13 cellular contexts compared by ENCODE assay signal in genomic region chr12:116382456-116382902, GRCh38.
A peak's percentile ranks its signal among the peaks of the same experiment; 100 is the strongest.
DNase-seq lines count a peak whose midpoint lies in the region; ATAC-seq and TF ChIP-seq lines count a peak whose summit lies in the region.
"Had no signal": no experiment of that assay in that cellular context is flagged by ENCODE, and none has a peak within 500 bp of the region (broad histone marks: within the 10 kb centered on the region; RNA-seq: fewer than 3 reads in every experiment).

No MANE protein-coding gene starts in this region.

- peak overlapping the region; percentile 68 for H3K9ac ChIP-seq in IMR-90 (ENCODE audit: low read depth, low read length)

- H4K8ac ChIP-seq in IMR-90 (ENCODE audit: low read depth in 2 of 2, low read length in 2 of 2) = peak overlapping the region; percentile 96

- peaks cover 30% of the 10 kb centered on the region for H3K9me1 ChIP-seq in IMR-90 (ENCODE audit: insufficient read depth, low read length)

- H3K79me1 ChIP-seq in IMR-90 (ENCODE audit: low read depth in 1 of 2, low read length in 2 of 2) = peaks cover 7 to 31% of the 10 kb centered on the region in 2 experiments; a peak in 3 of 4 replicates

- H3K27me3 Mint-ChIP-seq in chondrocyte (ENCODE audit: low read depth) = no peaks in the 10 kb centered on the region
- peaks cover 29% of the 10 kb centered on the region for H3K27me3 Mint-ChIP-seq in type B pancreatic cell

- H3K27ac Mint-ChIP-seq in chondrocyte (ENCODE audit: unreplicated experiment) (peak overlapping the region; percentile 97), type B pancreatic cell (peak overlapping the region; percentile 40)
- H3K27ac Mint-ChIP-seq: activated CD4-positive, alpha-beta T cell treated with anti-CD3 and anti-CD28 coated beads, Interleukin-2, amount 10 ng/mL, durations not matched to agents 24 days and 14 days had no signal

- no peaks in the 10 kb centered on the region for H4K20me1 ChIP-seq in IMR-90 (ENCODE audit: insufficient read depth, low read length)

- peak overlapping the region; percentile 64 for H3K4me3 Mint-ChIP-seq in chondrocyte (ENCODE audit: unreplicated experiment)
- peak overlapping the region; percentile 54 for H3K4me3 Mint-ChIP-seq in type B pancreatic cell
- H3K4me3 Mint-ChIP-seq: activated CD4-positive, alpha-beta T cell treated with anti-CD3 and anti-CD28 coated beads, Interleukin-2, amount 10 ng/mL, durations not matched to agents 24 days and 14 days had no signal

- peak overlapping the region; percentile 98 for H2AK5ac ChIP-seq in IMR-90 (ENCODE audit: low read depth, low read length)

- DNase-seq in IMR-90 = peak; percentile 72
- no peak for DNase-seq in chondrocyte (ENCODE audit: low spot score)
- peak; percentile 19 to 71 for DNase-seq in lung microvascular endothelial cell (ENCODE audit: low read depth in 2 of 2)
- DNase-seq in type B pancreatic cell (ENCODE audit: extremely low spot score, unreplicated experiment) = no peak
- no peak for DNase-seq in body of pancreas
- DNase-seq: activated CD4-positive, alpha-beta T cell treated with anti-CD3 and anti-CD28 coated beads, Interleukin-2, amount 10 ng/mL, durations not matched to agents 24 days and 14 days; COR-L47; NCI-H1417 treated with DMSO at 0.1 percent for 48 hours; NCI-H774 had no signal

- peak overlapping the region; percentile 99 for H2BK5ac ChIP-seq in IMR-90 (ENCODE audit: low read depth, low read length, poor library complexity, severe bottlenecking)

- peak overlapping the region; percentile 64 for H3K4me2 ChIP-seq in IMR-90 (ENCODE audit: low read depth, low read length)

- H2AFZ ChIP-seq in IMR-90 (replicated peaks; ENCODE audit: low read length, poor library complexity) = peak overlapping the region; percentile 87

- CTCF ChIA-PET in IMR-90 (lab: Yijun Ruan, JAX) = interaction anchor here (0.6 kb wide), 2 partner anchors 14 to 247 kb away, joined by 3 to 4 read pairs; no protein-coding TSS in a partner anchor

- BruUV-seq in IMR-90 (replicated peaks; lab: Mats Ljungman, UMichigan) = no TSS peak

- H3K4me1 ChIP-seq in IMR-90 (ENCODE audit: control insufficient read depth, insufficient read depth, low read length) (peaks cover 24% of the 10 kb centered on the region), body of pancreas (peaks cover 4% of the 10 kb centered on the region)

- H3K23ac ChIP-seq in IMR-90 (ENCODE audit: low read depth, low read length) = peak overlapping the region; percentile 98

- TF ChIP-seq POLR2A in IMR-90 (IDR thresholded peaks at IDR 0.05; ENCODE audit: low read depth, low read length) (no peak; the same call in 1 of the 2 replicates), body of pancreas (IDR thresholded peaks at IDR 0.05) (no peak)

- H3K14ac ChIP-seq in IMR-90 (replicated peaks; ENCODE audit: low read depth, low read length) = peak overlapping the region; percentile 94

- dilution Hi-C loops in IMR-90 (cut with HindIII; ENCODE audit: low sequenced_read_pairs, unreplicated experiment) = no loop called here

- H3K9me3 Mint-ChIP-seq in chondrocyte (ENCODE audit: low read depth) (no peaks in the 10 kb centered on the region), type B pancreatic cell (no peaks in the 10 kb centered on the region)
- H3K9me3 Mint-ChIP-seq: activated CD4-positive, alpha-beta T cell treated with anti-CD3 and anti-CD28 coated beads, Interleukin-2, amount 10 ng/mL, durations not matched to agents 24 days and 14 days had no signal

- POLR2A ChIA-PET in IMR-90 (lab: Charles Lee; ENCODE audit: unreplicated experiment) = interaction anchor here (0.6 to 1.0 kb wide), 2 partner anchors 14 to 52 kb away, joined by 3 to 5 read pairs; no protein-coding TSS in a partner anchor

- H3K4me1 Mint-ChIP-seq in chondrocyte (ENCODE audit: low read depth) (peaks cover 58% of the 10 kb centered on the region), type B pancreatic cell (ENCODE audit: unreplicated experiment) (peaks cover 27% of the 10 kb centered on the region)

- no peaks in the 10 kb centered on the region for H3K27me3 ChIP-seq in IMR-90 (ENCODE audit: control insufficient read depth, insufficient read depth, low read length)
- no peaks in the 10 kb centered on the region for H3K27me3 ChIP-seq in body of pancreas
- H3K27me3 ChIP-seq: tibial nerve had no signal

- peak overlapping the region; percentile 97 for H2BK20ac ChIP-seq in IMR-90 (ENCODE audit: low read depth, low read length)

- H3K18ac ChIP-seq in IMR-90 (ENCODE audit: low read depth, low read length) = peak overlapping the region; percentile 90

- intact Hi-C loops in IMR-90 (cut with micrococcal nuclease) (loop anchor here (2.0 to 5.0 kb wide), 3 partner anchors 45 to 150 kb away; partner anchors contain the start of gene MED13L), body of pancreas (cut with DNase I) (no loop called here)

- H3K9me3 ChIP-seq in IMR-90 (ENCODE audit: control insufficient read depth, insufficient read depth, low read length) = no peaks in the 10 kb centered on the region
- no peaks in the 10 kb centered on the region for H3K9me3 ChIP-seq in body of pancreas
- H3K9me3 ChIP-seq: tibial nerve had no signal

- H2BK120ac ChIP-seq in IMR-90 (ENCODE audit: low read depth, low read length) = peak overlapping the region; percentile 100

- peak overlapping the region; percentile 20 for H2AK9ac ChIP-seq in IMR-90 (replicated peaks; ENCODE audit: low read depth, low read length, poor library complexity)

- WGBS in IMR-90 (ENCODE audit: extremely low coverage in 2 of 2, insufficient read length in 1 of 2), 2 experiments = 13% methylated on average over 3 of the region's 7 CpGs; no CpG with 5 or more reads in 1 of the 2 experiments
- WGBS in body of pancreas, 2 donors = 57 to 65% methylated on average over 6 to 7 of the region's 7 CpGs

- no peaks in the 10 kb centered on the region for H3K36me3 Mint-ChIP-seq in chondrocyte (ENCODE audit: low read depth)
- no peaks in the 10 kb centered on the region for H3K36me3 Mint-ChIP-seq in type B pancreatic cell

- H3K27ac ChIP-seq in IMR-90 (ENCODE audit: insufficient read depth, low read length) (peak overlapping the region; percentile 95), body of pancreas (no peak overlapping the region)

- no peak for TF ChIP-seq RAD21 in IMR-90 (IDR thresholded peaks at IDR 0.05; ENCODE audit: low read length)

- peak overlapping the region; percentile 98 for H2BK15ac ChIP-seq in IMR-90 (ENCODE audit: low read depth, low read length)

- in situ Hi-C loops in IMR-90 (cut with MboI; ENCODE audit: low sequenced_read_pairs) = no loop called here

- TF ChIP-seq CTCF in IMR-90 (conservative IDR thresholded peaks at IDR 0.05; ENCODE audit: low read depth, low read length) (no peak), chondrocyte (IDR thresholded peaks at IDR 0.05) (no peak), type B pancreatic cell (conservative IDR thresholded peaks at IDR 0.05) (no peak), body of pancreas (IDR thresholded peaks at IDR 0.05) (no peak)

- H3K56ac ChIP-seq in IMR-90 (ENCODE audit: extremely low read depth, insufficient read depth, low read length) = peak overlapping the region; percentile 94

- H4K91ac ChIP-seq in IMR-90 (ENCODE audit: insufficient read depth, low read depth, low read length) = peak overlapping the region; percentile 95

- peak overlapping the region; percentile 82 for H4K5ac ChIP-seq in IMR-90 (ENCODE audit: low read depth, low read length)

- ATAC-seq in IMR-90 (ENCODE audit: low read depth) (peak; percentile 12), HG02642 (IDR thresholded peaks at IDR 0.05; ENCODE audit: poor library complexity, unreplicated experiment) (no peak), HG02973 (IDR thresholded peaks at IDR 0.05; ENCODE audit: unreplicated experiment) (no peak), body of pancreas (no peak), GM19463 (IDR thresholded peaks at IDR 0.05; ENCODE audit: unreplicated experiment) (no peak)

- H3K4me3 ChIP-seq in IMR-90 (ENCODE audit: insufficient read depth, low read depth, low read length) (no peak overlapping the region), body of pancreas (no peak overlapping the region)

- H3K4ac ChIP-seq in IMR-90 (ENCODE audit: low read depth, low read length) = peak overlapping the region; percentile 100

- no peaks in the 10 kb centered on the region for H3K36me3 ChIP-seq in IMR-90 (ENCODE audit: control insufficient read depth, insufficient read depth, low read length)
- no peaks in the 10 kb centered on the region for H3K36me3 ChIP-seq in body of pancreas (replicated peaks in 1 of 2; ENCODE audit: insufficient read depth in 1 of 2, low read depth in 2 of 2)
- H3K36me3 ChIP-seq: tibial nerve had no signal

TF ChIP-seq in IMR-90, 13 proteins besides CTCF, POLR2A, EP300 and RAD21 (continues in another document):
- TF ChIP-seq, protein P1, sequence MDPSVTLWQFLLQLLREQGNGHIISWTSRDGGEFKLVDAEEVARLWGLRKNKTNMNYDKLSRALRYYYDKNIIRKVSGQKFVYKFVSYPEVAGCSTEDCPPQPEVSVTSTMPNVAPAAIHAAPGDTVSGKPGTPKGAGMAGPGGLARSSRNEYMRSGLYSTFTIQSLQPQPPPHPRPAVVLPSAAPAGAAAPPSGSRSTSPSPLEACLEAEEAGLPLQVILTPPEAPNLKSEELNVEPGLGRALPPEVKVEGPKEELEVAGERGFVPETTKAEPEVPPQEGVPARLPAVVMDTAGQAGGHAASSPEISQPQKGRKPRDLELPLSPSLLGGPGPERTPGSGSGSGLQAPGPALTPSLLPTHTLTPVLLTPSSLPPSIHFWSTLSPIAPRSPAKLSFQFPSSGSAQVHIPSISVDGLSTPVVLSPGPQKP (IDR thresholded peaks at IDR 0.05; ENCODE audit: borderline replicate concordance, low read depth, low read length) = no peak
- TF ChIP-seq, protein P2, sequence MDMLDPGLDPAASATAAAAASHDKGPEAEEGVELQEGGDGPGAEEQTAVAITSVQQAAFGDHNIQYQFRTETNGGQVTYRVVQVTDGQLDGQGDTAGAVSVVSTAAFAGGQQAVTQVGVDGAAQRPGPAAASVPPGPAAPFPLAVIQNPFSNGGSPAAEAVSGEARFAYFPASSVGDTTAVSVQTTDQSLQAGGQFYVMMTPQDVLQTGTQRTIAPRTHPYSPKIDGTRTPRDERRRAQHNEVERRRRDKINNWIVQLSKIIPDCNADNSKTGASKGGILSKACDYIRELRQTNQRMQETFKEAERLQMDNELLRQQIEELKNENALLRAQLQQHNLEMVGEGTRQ (IDR thresholded peaks at IDR 0.05; ENCODE audit: low read depth, low read length) = no peak
- TF ChIP-seq RFX5 (IDR thresholded peaks at IDR 0.05; ENCODE audit: low read depth, low read length) = no peak
- TF ChIP-seq CEBPB (IDR thresholded peaks at IDR 0.05; ENCODE audit: low read depth, low read length) = no peak
- TF ChIP-seq CHD1 (IDR thresholded peaks at IDR 0.05; ENCODE audit: low read depth, low read length) = no peak
- no peak for TF ChIP-seq MAZ (IDR thresholded peaks at IDR 0.05; ENCODE audit: borderline replicate concordance, low read depth, low read length)
- no peak for TF ChIP-seq FOS (IDR thresholded peaks at IDR 0.05; ENCODE audit: low read depth, low read length)
- TF ChIP-seq MXI1 (IDR thresholded peaks at IDR 0.05; ENCODE audit: borderline replicate concordance, low read depth, low read length) = no peak
- TF ChIP-seq RCOR1 (IDR thresholded peaks at IDR 0.05; ENCODE audit: insufficient replicate concordance, low read length) = no peak
- TF ChIP-seq NFE2L2 (IDR thresholded peaks at IDR 0.05; ENCODE audit: low read depth, low read length) = no peak
- TF ChIP-seq BHLHE40 (IDR thresholded peaks at IDR 0.05; ENCODE audit: low read depth, low read length) = no peak

Comparison
In these comparisons a context has a peak if more than half of its experiments do, and no peak if none do; other contexts are left out.
1. DNase-seq: peak in IMR-90 (single experiment) and lung microvascular endothelial cell (2 of 2); none in chondrocyte (single experiment), type B pancreatic cell (single experiment) and body of pancreas (0 of 4).